23 cellular contexts compared by ENCODE assay signal in genomic region chr18:33900638-33901037, GRCh38.
"Had no signal": no experiment of that assay in that cellular context is flagged by ENCODE, and none has a peak within 500 bp of the region (broad histone marks: within the 10 kb centered on the region; RNA-seq: fewer than 3 reads in every experiment).

No MANE protein-coding gene starts in this region.

- H3K9me3 ChIP-seq: lower lobe of right lung had no signal

- ATAC-seq: esophagus mucosa, foreskin keratinocyte, gastroesophageal sphincter, heart left ventricle, left cardiac atrium, lower lobe of right lung, mucosa of descending colon had no signal

- DNase-seq: dermis blood vessel endothelial cell; dorsolateral prefrontal cortex; effector CD4-positive, alpha-beta T cell; effector memory CD4-positive, alpha-beta T cell; erythroblast; foreskin keratinocyte; heart left ventricle; hypothalamus; immature natural killer cell; left cardiac atrium; left ventricle myocardium inferior; lower lobe of right lung; mesenchymal stem cell; mucosa of descending colon; naive B cell had no signal

- H3K36me3 ChIP-seq: gastroesophageal sphincter, heart left ventricle, left ventricle myocardium inferior, lower lobe of right lung had no signal

- H3K4me1 ChIP-seq: foreskin keratinocyte, gastroesophageal sphincter, heart left ventricle, left ventricle myocardium inferior, lower lobe of right lung had no signal

- H3K4me3 ChIP-seq: coronary artery, dorsolateral prefrontal cortex, gastroesophageal sphincter, heart left ventricle, hepatocyte, left ventricle myocardium inferior, lower lobe of right lung, mucosa of descending colon had no signal

- FAIRE-seq: colon, endometrium, keratinocyte had no signal

- H3K27me3 ChIP-seq: dorsolateral prefrontal cortex, foreskin keratinocyte, gastroesophageal sphincter, heart left ventricle, hepatocyte had no signal

- H3K27ac ChIP-seq: coronary artery, dorsolateral prefrontal cortex, epithelial cell of prostate, foreskin keratinocyte, gastroesophageal sphincter, heart left ventricle, hepatocyte, left ventricle myocardium inferior, lower lobe of right lung had no signal
